ENCODE assay signal across 16 cellular contexts in the genomic region with DNA sequence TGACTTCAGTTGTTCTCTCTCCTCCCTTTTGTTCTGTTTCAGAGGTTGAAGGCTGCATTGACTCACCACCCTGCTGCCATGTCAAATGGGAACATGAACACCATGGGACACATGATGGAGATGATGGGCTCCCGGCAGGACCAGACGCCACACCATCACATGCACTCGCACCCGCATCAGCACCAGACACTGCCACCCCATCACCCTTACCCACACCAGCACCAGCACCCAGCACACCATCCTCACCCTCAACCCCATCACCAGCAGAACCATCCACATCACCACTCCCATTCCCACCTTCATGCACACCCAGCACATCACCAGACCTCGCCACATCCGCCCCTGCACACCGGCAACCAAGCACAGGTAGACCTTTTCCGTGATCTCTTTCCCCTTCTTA.
DNase-seq lines count a peak whose midpoint lies in the region; ATAC-seq, FAIRE-seq and TF ChIP-seq lines count a peak whose summit lies in the region.
"Had no signal": no experiment of that assay in that cellular context is flagged by ENCODE, and none has a peak within 500 bp of the region (broad histone marks: within the 10 kb centered on the region; RNA-seq: fewer than 3 reads in every experiment).

No MANE protein-coding gene starts in this region.

- TF ChIP-seq CTCF in gastroesophageal sphincter (IDR thresholded peaks at IDR 0.05) = no peak

- H4K91ac ChIP-seq in neuronal stem cell (ENCODE audit: low read depth, low read length, poor library complexity) = peak overlapping the region; percentile 32

- H2BK12ac ChIP-seq in neuronal stem cell (ENCODE audit: low read length) = no peak overlapping the region

- no peaks in the 10 kb centered on the region for H3K79me1 ChIP-seq in neuronal stem cell (ENCODE audit: low read depth, low read length)

- H3K4me3 Mint-ChIP-seq in dendritic cell treated with granulocyte-macrophage colony-stimulating factor and Interleukin-4, amounts not matched to agents 40 ng/mL and 50 ng/mL, for 4 days = no peak overlapping the region
- H3K4me3 Mint-ChIP-seq: CD4-positive, alpha-beta memory T cell had no signal

- H3K36me3 Mint-ChIP-seq in dendritic cell treated with granulocyte-macrophage colony-stimulating factor and Interleukin-4, amounts not matched to agents 40 ng/mL and 50 ng/mL, for 4 days (ENCODE audit: low read depth) = peaks cover 51% of the 10 kb centered on the region
- H3K36me3 Mint-ChIP-seq: CD4-positive, alpha-beta memory T cell had no signal

- H3K27ac ChIP-seq in neuronal stem cell (replicated peaks; ENCODE audit: low read length) (no peak overlapping the region), gastroesophageal sphincter (no peak overlapping the region)

- H2BK15ac ChIP-seq in neuronal stem cell (ENCODE audit: low read length) = no peak overlapping the region

- H3K4me2 ChIP-seq in neuronal stem cell (ENCODE audit: insufficient read depth, low read length, poor library complexity, severe bottlenecking) = no peak overlapping the region

- no peaks in the 10 kb centered on the region for H3K27me3 Mint-ChIP-seq in dendritic cell treated with granulocyte-macrophage colony-stimulating factor and Interleukin-4, amounts not matched to agents 40 ng/mL and 50 ng/mL, for 4 days

- H4K8ac ChIP-seq in neuronal stem cell (ENCODE audit: low read depth, low read length) = no peak overlapping the region

- peak overlapping the region; percentile 90 for H3K23ac ChIP-seq in neuronal stem cell (ENCODE audit: low read depth, low read length, poor library complexity)

- peaks cover 34% of the 10 kb centered on the region for H3K4me1 Mint-ChIP-seq in dendritic cell treated with granulocyte-macrophage colony-stimulating factor and Interleukin-4, amounts not matched to agents 40 ng/mL and 50 ng/mL, for 4 days (ENCODE audit: low read depth)
- H3K4me1 Mint-ChIP-seq: CD4-positive, alpha-beta memory T cell had no signal

- intact Hi-C loops in dendritic cell treated with granulocyte-macrophage colony-stimulating factor and Interleukin-4, amounts not matched to agents 40 ng/mL and 50 ng/mL, for 4 days (cut with micrococcal nuclease) = no loop called here

- no peaks in the 10 kb centered on the region for H3K27me3 ChIP-seq in neuronal stem cell (ENCODE audit: control insufficient read depth in 3 of 3, insufficient read depth in 3 of 3, low read depth in 1 of 3, low read length in 3 of 3)
- H3K27me3 ChIP-seq in gastroesophageal sphincter = no peaks in the 10 kb centered on the region

- H3K4me3 ChIP-seq in neuronal stem cell (ENCODE audit: low read length in 2 of 2) = peak overlapping the region in 1 of 2 donors; percentile 13
- no peak overlapping the region for H3K4me3 ChIP-seq in gastroesophageal sphincter
- H3K4me3 ChIP-seq: HAP-1 had no signal

- H3K36me3 ChIP-seq in neuronal stem cell (replicated peaks in 1 of 2; ENCODE audit: control insufficient read depth in 2 of 2, insufficient read depth in 2 of 2, low read length in 2 of 2) (peaks cover 4 to 35% of the 10 kb centered on the region in 2 donors), gastroesophageal sphincter (peaks cover 0 to 10% of the 10 kb centered on the region in 2 donors)
- H3K36me3 ChIP-seq: HAP-1 had no signal

- H3K4me1 ChIP-seq in neuronal stem cell (ENCODE audit: control insufficient read depth in 2 of 2, insufficient read depth in 1 of 2, low read depth in 1 of 2, low read length in 2 of 2) (peaks cover 3 to 4% of the 10 kb centered on the region in 2 donors), gastroesophageal sphincter (peaks cover 0 to 4% (median 0%) of the 10 kb centered on the region in 3 donors)
- H3K4me1 ChIP-seq: HAP-1 had no signal

- H2AFZ ChIP-seq in neuronal stem cell (ENCODE audit: low read length) = no peak overlapping the region

- no peak overlapping the region for H2AK5ac ChIP-seq in neuronal stem cell (ENCODE audit: low read depth, low read length)

- H3K9me3 ChIP-seq in neuronal stem cell (replicated peaks in 1 of 2; ENCODE audit: control insufficient read depth in 2 of 2, insufficient read depth in 1 of 2, low read depth in 1 of 2, low read length in 2 of 2) = peaks cover 0 to 3% of the 10 kb centered on the region in 2 donors
- H3K9me3 ChIP-seq in gastroesophageal sphincter = no peaks in the 10 kb centered on the region
- H3K9me3 ChIP-seq: HAP-1 had no signal

- peak; percentile 94 for FAIRE-seq in urothelium cell line (lab: Jason Lieb, UNC)
- FAIRE-seq: GM12891, GM18507 had no signal

- no peak overlapping the region for H2BK5ac ChIP-seq in neuronal stem cell (ENCODE audit: low read length)

- H2BK120ac ChIP-seq in neuronal stem cell (ENCODE audit: low read depth, low read length) = no peak overlapping the region

- no peak for ATAC-seq in gastroesophageal sphincter

- H3K9me3 Mint-ChIP-seq in dendritic cell treated with granulocyte-macrophage colony-stimulating factor and Interleukin-4, amounts not matched to agents 40 ng/mL and 50 ng/mL, for 4 days = no peaks in the 10 kb centered on the region

- H3K18ac ChIP-seq in neuronal stem cell (ENCODE audit: low read length) = no peak overlapping the region

- WGBS in neuronal stem cell (ENCODE audit: extremely low coverage in 2 of 2, insufficient read length in 2 of 2, insufficient replicate concordance in 1 of 2), 2 donors = no CpG with 5 or more reads among the region's 8 CpGs
- 90 to 93% methylated on average over 6 to 8 of the region's 8 CpGs for WGBS in gastroesophageal sphincter (ENCODE audit: low coverage in 1 of 2), 2 donors

- peak overlapping the region; percentile 84 for H3K14ac ChIP-seq in neuronal stem cell (ENCODE audit: low read length)

- DNase-seq in neuronal stem cell (ENCODE audit: low spot score) (no peak), urothelium cell line (ENCODE audit: low spot score) (no peak), HPDE6-E6E7 (ENCODE audit: extremely low spot score) (no peak), HCEC 1CT (no peak)
- DNase-seq: C1 segment of cervical spinal cord; Calu3; CD4-positive, alpha-beta memory T cell; COR-L47; DMS79 treated with DMSO at 0.1 percent for 48 hours; GF-D8; GOT3 had no signal

- TF ChIP-seq POLR2A in gastroesophageal sphincter (IDR thresholded peaks at IDR 0.05) = no peak

- TF ChIP-seq EP300 in gastroesophageal sphincter (IDR thresholded peaks at IDR 0.05) = no peak

- no peak overlapping the region for H3K4ac ChIP-seq in neuronal stem cell (ENCODE audit: low read length)

- H3K9ac ChIP-seq in neuronal stem cell (ENCODE audit: low read depth, low read length, poor library complexity) = no peak overlapping the region

- H3K27ac Mint-ChIP-seq in dendritic cell treated with granulocyte-macrophage colony-stimulating factor and Interleukin-4, amounts not matched to agents 40 ng/mL and 50 ng/mL, for 4 days = peak overlapping the region; percentile 17
- H3K27ac Mint-ChIP-seq: CD4-positive, alpha-beta memory T cell had no signal
